1 cellular context compared by ENCODE assay signal in the genomic region with DNA sequence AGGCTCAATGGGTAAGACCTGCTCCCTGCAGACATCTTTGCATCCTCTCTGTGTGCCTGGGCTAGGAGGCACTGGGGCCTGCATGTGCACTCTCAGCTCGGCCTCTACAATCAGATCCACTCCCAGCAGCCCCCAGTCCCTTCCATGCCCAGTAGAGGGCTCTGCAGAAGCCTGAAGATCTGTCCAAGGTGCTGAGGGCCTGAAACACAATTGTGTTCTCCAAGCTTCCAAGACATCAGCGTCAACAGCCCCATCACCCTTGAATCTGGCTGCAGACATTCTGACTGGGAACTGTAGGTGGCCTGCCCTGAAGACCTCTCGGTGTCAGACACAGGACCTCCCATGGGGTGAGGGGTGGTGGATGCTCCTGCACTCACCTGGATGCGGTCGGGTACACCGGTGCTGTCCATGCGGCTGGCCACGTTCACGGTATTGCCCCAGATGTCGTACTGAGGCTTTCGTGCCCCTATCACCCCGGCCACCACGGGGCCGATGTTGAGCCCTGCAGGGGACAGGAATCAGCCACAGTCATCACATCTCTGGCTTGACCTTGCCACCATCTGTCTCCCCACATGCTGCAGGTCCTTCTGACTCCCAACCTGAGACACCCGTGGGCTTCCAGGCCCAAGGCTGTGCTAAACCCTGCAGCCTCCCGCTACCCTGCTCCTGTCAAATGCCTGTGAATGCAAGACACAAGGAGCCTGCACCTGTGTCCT.
TF ChIP-seq lines count a peak whose summit lies in the region.

No MANE protein-coding gene starts in this region.

TF ChIP-seq in HepG2, 621 proteins besides CTCF, POLR2A, EP300 and RAD21 (continued from another document and continues in another):
- TF ChIP-seq, protein P1, sequence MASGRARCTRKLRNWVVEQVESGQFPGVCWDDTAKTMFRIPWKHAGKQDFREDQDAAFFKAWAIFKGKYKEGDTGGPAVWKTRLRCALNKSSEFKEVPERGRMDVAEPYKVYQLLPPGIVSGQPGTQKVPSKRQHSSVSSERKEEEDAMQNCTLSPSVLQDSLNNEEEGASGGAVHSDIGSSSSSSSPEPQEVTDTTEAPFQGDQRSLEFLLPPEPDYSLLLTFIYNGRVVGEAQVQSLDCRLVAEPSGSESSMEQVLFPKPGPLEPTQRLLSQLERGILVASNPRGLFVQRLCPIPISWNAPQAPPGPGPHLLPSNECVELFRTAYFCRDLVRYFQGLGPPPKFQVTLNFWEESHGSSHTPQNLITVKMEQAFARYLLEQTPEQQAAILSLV (CRISPR knock-in tag; IDR thresholded peaks at IDR 0.05; ENCODE audit: borderline replicate concordance) = 0 out of 2 replicates have a peak, but pooled peaks have one; percentile 67
- TF ChIP-seq ZNF430 (CRISPR knock-in tag; IDR thresholded peaks at IDR 0.05) = no peak
- TF ChIP-seq, protein P2, sequence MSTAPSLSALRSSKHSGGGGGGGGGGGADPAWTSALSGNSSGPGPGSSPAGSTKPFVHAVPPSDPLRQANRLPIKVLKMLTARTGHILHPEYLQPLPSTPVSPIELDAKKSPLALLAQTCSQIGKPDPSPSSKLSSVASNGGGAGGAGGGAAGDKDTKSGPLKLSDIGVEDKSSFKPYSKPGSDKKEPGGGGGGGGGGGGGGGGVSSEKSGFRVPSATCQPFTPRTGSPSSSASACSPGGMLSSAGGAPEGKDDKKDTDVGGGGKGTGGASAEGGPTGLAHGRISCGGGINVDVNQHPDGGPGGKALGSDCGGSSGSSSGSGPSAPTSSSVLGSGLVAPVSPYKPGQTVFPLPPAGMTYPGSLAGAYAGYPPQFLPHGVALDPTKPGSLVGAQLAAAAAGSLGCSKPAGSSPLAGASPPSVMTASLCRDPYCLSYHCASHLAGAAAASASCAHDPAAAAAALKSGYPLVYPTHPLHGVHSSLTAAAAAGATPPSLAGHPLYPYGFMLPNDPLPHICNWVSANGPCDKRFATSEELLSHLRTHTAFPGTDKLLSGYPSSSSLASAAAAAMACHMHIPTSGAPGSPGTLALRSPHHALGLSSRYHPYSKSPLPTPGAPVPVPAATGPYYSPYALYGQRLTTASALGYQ (CRISPR knock-in tag; IDR thresholded peaks at IDR 0.05) = no peak
- no peak for TF ChIP-seq ZSCAN21 (CRISPR knock-in tag; IDR thresholded peaks at IDR 0.05; ENCODE audit: borderline replicate concordance)
- no peak for TF ChIP-seq POLR2AphosphoS2 (IDR thresholded peaks at IDR 0.05; ENCODE audit: low read depth, low read length)
- TF ChIP-seq ZNF274 (CRISPR knock-in tag; IDR thresholded peaks at IDR 0.05) = peak; percentile 80; the same call in 1 of the 2 replicates
- no peak for TF ChIP-seq GPN1 (CRISPR knock-in tag; IDR thresholded peaks at IDR 0.05; ENCODE audit: borderline replicate concordance)
- no peak for TF ChIP-seq HNRNPK (IDR thresholded peaks at IDR 0.05; ENCODE audit: low read depth, low read length, poor library complexity, severe bottlenecking)
- TF ChIP-seq ZFP36L1 (CRISPR knock-in tag; IDR thresholded peaks at IDR 0.05) = no peak
- TF ChIP-seq JARID2 (CRISPR knock-in tag; IDR thresholded peaks at IDR 0.05; ENCODE audit: insufficient replicate concordance) = no peak
- TF ChIP-seq TSC22D2 (CRISPR knock-in tag; IDR thresholded peaks at IDR 0.05; ENCODE audit: borderline replicate concordance) = peak; percentile 98
- TF ChIP-seq, protein P3, sequence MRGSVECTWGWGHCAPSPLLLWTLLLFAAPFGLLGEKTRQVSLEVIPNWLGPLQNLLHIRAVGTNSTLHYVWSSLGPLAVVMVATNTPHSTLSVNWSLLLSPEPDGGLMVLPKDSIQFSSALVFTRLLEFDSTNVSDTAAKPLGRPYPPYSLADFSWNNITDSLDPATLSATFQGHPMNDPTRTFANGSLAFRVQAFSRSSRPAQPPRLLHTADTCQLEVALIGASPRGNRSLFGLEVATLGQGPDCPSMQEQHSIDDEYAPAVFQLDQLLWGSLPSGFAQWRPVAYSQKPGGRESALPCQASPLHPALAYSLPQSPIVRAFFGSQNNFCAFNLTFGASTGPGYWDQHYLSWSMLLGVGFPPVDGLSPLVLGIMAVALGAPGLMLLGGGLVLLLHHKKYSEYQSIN (CRISPR knock-in tag; IDR thresholded peaks at IDR 0.05; ENCODE audit: borderline replicate concordance) = no peak
- no peak for TF ChIP-seq EED (CRISPR knock-in tag; IDR thresholded peaks at IDR 0.05)
- TF ChIP-seq, protein P4, sequence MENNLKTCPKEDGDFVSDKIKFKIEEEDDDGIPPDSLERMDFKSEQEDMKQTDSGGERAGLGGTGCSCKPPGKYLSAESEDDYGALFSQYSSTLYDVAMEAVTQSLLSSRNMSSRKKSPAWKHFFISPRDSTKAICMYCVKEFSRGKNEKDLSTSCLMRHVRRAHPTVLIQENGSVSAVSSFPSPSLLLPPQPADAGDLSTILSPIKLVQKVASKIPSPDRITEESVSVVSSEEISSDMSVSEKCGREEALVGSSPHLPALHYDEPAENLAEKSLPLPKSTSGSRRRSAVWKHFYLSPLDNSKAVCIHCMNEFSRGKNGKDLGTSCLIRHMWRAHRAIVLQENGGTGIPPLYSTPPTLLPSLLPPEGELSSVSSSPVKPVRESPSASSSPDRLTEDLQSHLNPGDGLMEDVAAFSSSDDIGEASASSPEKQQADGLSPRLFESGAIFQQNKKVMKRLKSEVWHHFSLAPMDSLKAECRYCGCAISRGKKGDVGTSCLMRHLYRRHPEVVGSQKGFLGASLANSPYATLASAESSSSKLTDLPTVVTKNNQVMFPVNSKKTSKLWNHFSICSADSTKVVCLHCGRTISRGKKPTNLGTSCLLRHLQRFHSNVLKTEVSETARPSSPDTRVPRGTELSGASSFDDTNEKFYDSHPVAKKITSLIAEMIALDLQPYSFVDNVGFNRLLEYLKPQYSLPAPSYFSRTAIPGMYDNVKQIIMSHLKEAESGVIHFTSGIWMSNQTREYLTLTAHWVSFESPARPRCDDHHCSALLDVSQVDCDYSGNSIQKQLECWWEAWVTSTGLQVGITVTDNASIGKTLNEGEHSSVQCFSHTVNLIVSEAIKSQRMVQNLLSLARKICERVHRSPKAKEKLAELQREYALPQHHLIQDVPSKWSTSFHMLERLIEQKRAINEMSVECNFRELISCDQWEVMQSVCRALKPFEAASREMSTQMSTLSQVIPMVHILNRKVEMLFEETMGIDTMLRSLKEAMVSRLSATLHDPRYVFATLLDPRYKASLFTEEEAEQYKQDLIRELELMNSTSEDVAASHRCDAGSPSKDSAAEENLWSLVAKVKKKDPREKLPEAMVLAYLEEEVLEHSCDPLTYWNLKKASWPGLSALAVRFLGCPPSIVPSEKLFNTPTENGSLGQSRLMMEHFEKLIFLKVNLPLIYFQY (CRISPR knock-in tag; IDR thresholded peaks at IDR 0.05; ENCODE audit: borderline replicate concordance) = peak; percentile 73
- TF ChIP-seq, protein P5, sequence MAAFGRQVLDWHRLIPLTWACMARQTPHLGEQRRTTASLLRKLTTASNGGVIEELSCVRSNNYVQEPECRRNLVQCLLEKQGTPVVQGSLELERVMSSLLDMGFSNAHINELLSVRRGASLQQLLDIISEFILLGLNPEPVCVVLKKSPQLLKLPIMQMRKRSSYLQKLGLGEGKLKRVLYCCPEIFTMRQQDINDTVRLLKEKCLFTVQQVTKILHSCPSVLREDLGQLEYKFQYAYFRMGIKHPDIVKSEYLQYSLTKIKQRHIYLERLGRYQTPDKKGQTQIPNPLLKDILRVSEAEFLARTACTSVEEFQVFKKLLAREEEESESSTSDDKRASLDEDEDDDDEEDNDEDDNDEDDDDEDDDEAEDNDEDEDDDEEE (CRISPR knock-in tag; IDR thresholded peaks at IDR 0.05) = peak; percentile 28; the same call in 1 of the 2 replicates
- TF ChIP-seq SMARCC2 (IDR thresholded peaks at IDR 0.05) = no peak
- TF ChIP-seq, protein P6, sequence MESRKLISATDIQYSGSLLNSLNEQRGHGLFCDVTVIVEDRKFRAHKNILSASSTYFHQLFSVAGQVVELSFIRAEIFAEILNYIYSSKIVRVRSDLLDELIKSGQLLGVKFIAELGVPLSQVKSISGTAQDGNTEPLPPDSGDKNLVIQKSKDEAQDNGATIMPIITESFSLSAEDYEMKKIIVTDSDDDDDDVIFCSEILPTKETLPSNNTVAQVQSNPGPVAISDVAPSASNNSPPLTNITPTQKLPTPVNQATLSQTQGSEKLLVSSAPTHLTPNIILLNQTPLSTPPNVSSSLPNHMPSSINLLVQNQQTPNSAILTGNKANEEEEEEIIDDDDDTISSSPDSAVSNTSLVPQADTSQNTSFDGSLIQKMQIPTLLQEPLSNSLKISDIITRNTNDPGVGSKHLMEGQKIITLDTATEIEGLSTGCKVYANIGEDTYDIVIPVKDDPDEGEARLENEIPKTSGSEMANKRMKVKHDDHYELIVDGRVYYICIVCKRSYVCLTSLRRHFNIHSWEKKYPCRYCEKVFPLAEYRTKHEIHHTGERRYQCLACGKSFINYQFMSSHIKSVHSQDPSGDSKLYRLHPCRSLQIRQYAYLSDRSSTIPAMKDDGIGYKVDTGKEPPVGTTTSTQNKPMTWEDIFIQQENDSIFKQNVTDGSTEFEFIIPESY (CRISPR knock-in tag; IDR thresholded peaks at IDR 0.05) = no peak; the same call in 1 of the 2 replicates
- TF ChIP-seq, protein P7, sequence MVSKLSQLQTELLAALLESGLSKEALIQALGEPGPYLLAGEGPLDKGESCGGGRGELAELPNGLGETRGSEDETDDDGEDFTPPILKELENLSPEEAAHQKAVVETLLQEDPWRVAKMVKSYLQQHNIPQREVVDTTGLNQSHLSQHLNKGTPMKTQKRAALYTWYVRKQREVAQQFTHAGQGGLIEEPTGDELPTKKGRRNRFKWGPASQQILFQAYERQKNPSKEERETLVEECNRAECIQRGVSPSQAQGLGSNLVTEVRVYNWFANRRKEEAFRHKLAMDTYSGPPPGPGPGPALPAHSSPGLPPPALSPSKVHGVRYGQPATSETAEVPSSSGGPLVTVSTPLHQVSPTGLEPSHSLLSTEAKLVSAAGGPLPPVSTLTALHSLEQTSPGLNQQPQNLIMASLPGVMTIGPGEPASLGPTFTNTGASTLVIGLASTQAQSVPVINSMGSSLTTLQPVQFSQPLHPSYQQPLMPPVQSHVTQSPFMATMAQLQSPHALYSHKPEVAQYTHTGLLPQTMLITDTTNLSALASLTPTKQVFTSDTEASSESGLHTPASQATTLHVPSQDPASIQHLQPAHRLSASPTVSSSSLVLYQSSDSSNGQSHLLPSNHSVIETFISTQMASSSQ (IDR thresholded peaks at IDR 0.05; ENCODE audit: low read depth) = no peak
- TF ChIP-seq, protein P7 (CRISPR knock-in tag; IDR thresholded peaks at IDR 0.05; ENCODE audit: borderline replicate concordance) = no peak; the same call in 1 of the 2 replicates
- TF ChIP-seq, protein P8, sequence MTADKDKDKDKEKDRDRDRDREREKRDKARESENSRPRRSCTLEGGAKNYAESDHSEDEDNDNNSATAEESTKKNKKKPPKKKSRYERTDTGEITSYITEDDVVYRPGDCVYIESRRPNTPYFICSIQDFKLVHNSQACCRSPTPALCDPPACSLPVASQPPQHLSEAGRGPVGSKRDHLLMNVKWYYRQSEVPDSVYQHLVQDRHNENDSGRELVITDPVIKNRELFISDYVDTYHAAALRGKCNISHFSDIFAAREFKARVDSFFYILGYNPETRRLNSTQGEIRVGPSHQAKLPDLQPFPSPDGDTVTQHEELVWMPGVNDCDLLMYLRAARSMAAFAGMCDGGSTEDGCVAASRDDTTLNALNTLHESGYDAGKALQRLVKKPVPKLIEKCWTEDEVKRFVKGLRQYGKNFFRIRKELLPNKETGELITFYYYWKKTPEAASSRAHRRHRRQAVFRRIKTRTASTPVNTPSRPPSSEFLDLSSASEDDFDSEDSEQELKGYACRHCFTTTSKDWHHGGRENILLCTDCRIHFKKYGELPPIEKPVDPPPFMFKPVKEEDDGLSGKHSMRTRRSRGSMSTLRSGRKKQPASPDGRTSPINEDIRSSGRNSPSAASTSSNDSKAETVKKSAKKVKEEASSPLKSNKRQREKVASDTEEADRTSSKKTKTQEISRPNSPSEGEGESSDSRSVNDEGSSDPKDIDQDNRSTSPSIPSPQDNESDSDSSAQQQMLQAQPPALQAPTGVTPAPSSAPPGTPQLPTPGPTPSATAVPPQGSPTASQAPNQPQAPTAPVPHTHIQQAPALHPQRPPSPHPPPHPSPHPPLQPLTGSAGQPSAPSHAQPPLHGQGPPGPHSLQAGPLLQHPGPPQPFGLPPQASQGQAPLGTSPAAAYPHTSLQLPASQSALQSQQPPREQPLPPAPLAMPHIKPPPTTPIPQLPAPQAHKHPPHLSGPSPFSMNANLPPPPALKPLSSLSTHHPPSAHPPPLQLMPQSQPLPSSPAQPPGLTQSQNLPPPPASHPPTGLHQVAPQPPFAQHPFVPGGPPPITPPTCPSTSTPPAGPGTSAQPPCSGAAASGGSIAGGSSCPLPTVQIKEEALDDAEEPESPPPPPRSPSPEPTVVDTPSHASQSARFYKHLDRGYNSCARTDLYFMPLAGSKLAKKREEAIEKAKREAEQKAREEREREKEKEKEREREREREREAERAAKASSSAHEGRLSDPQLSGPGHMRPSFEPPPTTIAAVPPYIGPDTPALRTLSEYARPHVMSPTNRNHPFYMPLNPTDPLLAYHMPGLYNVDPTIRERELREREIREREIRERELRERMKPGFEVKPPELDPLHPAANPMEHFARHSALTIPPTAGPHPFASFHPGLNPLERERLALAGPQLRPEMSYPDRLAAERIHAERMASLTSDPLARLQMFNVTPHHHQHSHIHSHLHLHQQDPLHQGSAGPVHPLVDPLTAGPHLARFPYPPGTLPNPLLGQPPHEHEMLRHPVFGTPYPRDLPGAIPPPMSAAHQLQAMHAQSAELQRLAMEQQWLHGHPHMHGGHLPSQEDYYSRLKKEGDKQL (CRISPR knock-in tag; IDR thresholded peaks at IDR 0.05; ENCODE audit: low read depth) = 0 out of 2 replicates have a peak, but pooled peaks have one; percentile 23
- 0 out of 2 replicates have a peak, but pooled peaks have one; percentile 69 for TF ChIP-seq ZNF343 (CRISPR knock-in tag; IDR thresholded peaks at IDR 0.05)
- no peak for TF ChIP-seq FIP1L1 (IDR thresholded peaks at IDR 0.05; ENCODE audit: borderline replicate concordance, insufficient read depth, low read depth, low read length)
- no peak for TF ChIP-seq RARG (CRISPR knock-in tag; IDR thresholded peaks at IDR 0.05; ENCODE audit: low read depth)
- peak; percentile 51; the same call in 1 of the 2 replicates for TF ChIP-seq SALL2 (CRISPR knock-in tag; IDR thresholded peaks at IDR 0.05)
- no peak for TF ChIP-seq PCBP1 (IDR thresholded peaks at IDR 0.05; ENCODE audit: borderline replicate concordance, low read depth, low read length)
- TF ChIP-seq ZNF530 (CRISPR knock-in tag; IDR thresholded peaks at IDR 0.05; ENCODE audit: low read depth) = no peak
- no peak for TF ChIP-seq TOE1 (CRISPR knock-in tag; IDR thresholded peaks at IDR 0.05)
- TF ChIP-seq MEIS1 (CRISPR knock-in tag; IDR thresholded peaks at IDR 0.05; ENCODE audit: borderline replicate concordance) = peak; percentile 63; the same call in 1 of the 2 replicates
- TF ChIP-seq HOXD1 (CRISPR knock-in tag; IDR thresholded peaks at IDR 0.05) = no peak
